Comparison of ENCODE assay signal across 15 cellular contexts in the genomic region with DNA sequence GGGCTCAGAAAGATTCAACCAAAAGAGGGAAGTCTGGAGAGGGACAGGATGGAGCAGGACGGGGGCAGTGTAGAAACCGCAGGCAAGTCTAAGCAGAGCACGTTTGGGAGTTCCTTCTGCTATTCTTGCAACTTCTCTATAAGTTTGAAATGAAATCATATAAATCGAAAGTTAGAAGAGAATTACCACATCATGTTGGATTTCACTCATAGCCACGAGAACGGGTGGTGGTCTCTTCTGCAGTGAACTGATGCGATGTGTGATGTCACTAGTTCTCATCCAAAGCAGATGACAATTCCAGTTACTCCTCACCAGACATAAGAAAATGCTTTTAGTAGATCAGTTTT. TPM values are rescaled to one million over a fixed set of nuclear protein-coding genes. Genes with fewer than 3 reads are reported as not detected.
A peak's percentile ranks its signal among the peaks of the same experiment; 100 is the strongest.
DNase-seq lines count a peak whose midpoint lies in the region; ATAC-seq and TF ChIP-seq lines count a peak whose summit lies in the region.
"Had no signal": no experiment of that assay in that cellular context is flagged by ENCODE, and none has a peak within 500 bp of the region (broad histone marks: within the 10 kb centered on the region; RNA-seq: fewer than 3 reads in every experiment).

No MANE protein-coding gene starts in this region.

- peaks cover 0 to 50% (median 30%) of the 10 kb centered on the region in 9 donors for H3K4me1 ChIP-seq in heart right ventricle
- H3K4me1 ChIP-seq: SJCRH30 had no signal

- no peaks in the 10 kb centered on the region for H3K36me3 ChIP-seq in heart right ventricle
- H3K36me3 ChIP-seq: SJCRH30 had no signal

- WGBS in heart right ventricle, 2 donors, result 72 to 79% methylated on average over 7 of the region's 7 CpGs

- peak; percentile 79 to 86 for ATAC-seq in activated T-cell treated with anti-CD3 and anti-CD28 coated beads, Interleukin-2, amount 50 U/mL, for 4 hours
- ATAC-seq in T-cell (replicated peaks in 1 of 4), result peak; percentile 20 to 53 (median 36)
- ATAC-seq in heart right ventricle, result peak in 6 of 8 donors; percentile 43 to 74 (median 62)
- peak; percentile 69 for ATAC-seq in stimulated activated naive CD8-positive, alpha-beta T cell treated with anti-CD3 and anti-CD28 coated beads, Interleukin-15, Interleukin-2, amounts not matched to agents 100 U/mL and 50 U/mL, for 24 hours
- no peak for ATAC-seq in HG03280 (IDR thresholded peaks at IDR 0.05; ENCODE audit: unreplicated experiment)

- peak overlapping the region; percentile 36 for H3K4me3 Mint-ChIP-seq in activated T-cell treated with anti-CD3 and anti-CD28 coated beads, Interleukin-2, amount 50 U/mL, for 4 hours
- peak overlapping the region; percentile 14 to 57 (median 50) for H3K4me3 Mint-ChIP-seq in T-cell
- H3K4me3 Mint-ChIP-seq: brain, type B pancreatic cell had no signal

- H3K27ac ChIP-seq in heart right ventricle, result peak overlapping the region in 1 of 10 donors; percentile 61
- H3K27ac ChIP-seq: SJCRH30 had no signal

- peaks cover 0 to 18% (median 0%) of the 10 kb centered on the region in 11 donors for H3K9me3 ChIP-seq in heart right ventricle

- peaks cover 19% of the 10 kb centered on the region for H3K9me3 Mint-ChIP-seq in activated T-cell treated with anti-CD3 and anti-CD28 coated beads, Interleukin-2, amount 50 U/mL, for 4 hours
- H3K9me3 Mint-ChIP-seq in T-cell, result peaks cover 11 to 32% (median 14%) of the 10 kb centered on the region in 3 donors

- intact Hi-C loops in heart right ventricle (cut with DNase I), result no loop called here

- peaks cover 34% of the 10 kb centered on the region for H3K36me3 Mint-ChIP-seq in activated T-cell treated with anti-CD3 and anti-CD28 coated beads, Interleukin-2, amount 50 U/mL, for 4 hours (ENCODE audit: insufficient read depth)
- H3K36me3 Mint-ChIP-seq in T-cell, result peaks cover 59% of the 10 kb centered on the region
- H3K36me3 Mint-ChIP-seq: type B pancreatic cell had no signal

- CTCF ChIA-PET in T-cell (lab: Charles Lee), result no interaction called here

- no peaks in the 10 kb centered on the region for H3K27me3 ChIP-seq in heart right ventricle

- H3K27me3 Mint-ChIP-seq in activated T-cell treated with anti-CD3 and anti-CD28 coated beads, Interleukin-2, amount 50 U/mL, for 4 hours (ENCODE audit: low read depth), result no peaks in the 10 kb centered on the region
- H3K27me3 Mint-ChIP-seq in T-cell, result peaks cover 0 to 3% of the 10 kb centered on the region in 2 donors

- DNase-seq in activated T-cell treated with anti-CD3 and anti-CD28 coated beads, Interleukin-2, amount 50 U/mL, for 4 hours, result no peak
- DNase-seq in activated T-cell treated with anti-CD3 and anti-CD28 coated beads for 4 hours, result no peak
- DNase-seq in T-cell, result no peak
- no peak for DNase-seq in heart right ventricle
- no peak for DNase-seq in stimulated activated naive CD8-positive, alpha-beta T cell treated with anti-CD3 and anti-CD28 coated beads, Interleukin-15, Interleukin-2, amounts not matched to agents 100 U/mL and 50 U/mL, for 24 hours
- DNase-seq in iPS-NIHi7 (ENCODE audit: extremely low spot score), result no peak
- no peak for DNase-seq in RKO (ENCODE audit: low spot score)
- DNase-seq: MM.1S, NCI-H510A, right cardiac atrium, SJCRH30 had no signal

- H3K4me3 ChIP-seq in heart right ventricle, result peak overlapping the region in 1 of 10 donors; percentile 4
- H3K4me3 ChIP-seq: SJCRH30 had no signal

- POLR2A ChIA-PET in T-cell (lab: Charles Lee), result no interaction called here

- no peak for TF ChIP-seq CTCF in heart right ventricle (IDR thresholded peaks at IDR 0.05)

- H3K27ac Mint-ChIP-seq in T-cell, result peak overlapping the region; percentile 51 to 88
- H3K27ac Mint-ChIP-seq: brain, type B pancreatic cell had no signal

- H3K4me1 Mint-ChIP-seq in activated T-cell treated with anti-CD3 and anti-CD28 coated beads, Interleukin-2, amount 50 U/mL, for 4 hours (ENCODE audit: low read depth), result peaks cover 15% of the 10 kb centered on the region
- H3K4me1 Mint-ChIP-seq in T-cell, result peaks cover 18 to 27% (median 25%) of the 10 kb centered on the region in 3 donors
- H3K4me1 Mint-ChIP-seq: brain had no signal

RNA-seq across cellular contexts. Expression of a gene that starts 36.0 kb away (rescaled TPM):
- total RNA-seq in activated T-cell treated with anti-CD3 and anti-CD28 coated beads, Interleukin-2, amount 50 U/mL, for 4 hours, result 1 to 10 TPM; 2.3 to 3.0 (median 2.8) TPM
- 10 to 100 TPM; 20.9 to 32.9 (median 24.0) TPM for total RNA-seq in T-cell
- 10 to 100 TPM; 28.9 to 48.2 (median 36.4) TPM for total RNA-seq in heart right ventricle
- 10 to 100 TPM; 19.9 to 27.6 TPM for polyA plus RNA-seq in heart right ventricle
- total RNA-seq: SJCRH30 had no signal

RNA-seq across cellular contexts. Expression of a gene that starts 36.5 kb away (rescaled TPM):
- total RNA-seq in activated T-cell treated with anti-CD3 and anti-CD28 coated beads, Interleukin-2, amount 50 U/mL, for 4 hours, result not detected
- total RNA-seq in T-cell (under 1 TPM; 0.07 to 0.73 (median 0.22) TPM), heart right ventricle (not detected)
- not detected for polyA plus RNA-seq in heart right ventricle
- total RNA-seq: activated CD8-positive, alpha-beta memory T cell treated with anti-CD3 and anti-CD28 coated beads for 36 hours; right cardiac atrium; SJCRH30 had no signal

Comparison
In these comparisons a context has a peak if more than half of its experiments do, and no peak if none do; other contexts are left out.
1. RNA of a gene that starts 36.0 kb away (total RNA-seq): 28.9 to 48.2 TPM in heart right ventricle and 20.9 to 32.9 TPM in T-cell; 2.3 to 3.0 TPM in activated T-cell treated with anti-CD3 and anti-CD28 coated beads, Interleukin-2, amount 50 U/mL, for 4 hours; every median in the first group is over 4 times any median in the second.